11 cellular contexts compared by ENCODE assay signal in genomic region chr21:43360441-43361126, GRCh38.
DNase-seq lines count a peak whose midpoint lies in the region; ATAC-seq and TF ChIP-seq lines count a peak whose summit lies in the region.
"Had no signal": no experiment of that assay in that cellular context is flagged by ENCODE, and none has a peak within 500 bp of the region (broad histone marks: within the 10 kb centered on the region; RNA-seq: fewer than 3 reads in every experiment).

No MANE protein-coding gene starts in this region.

- H3K4me3 Mint-ChIP-seq in activated CD4-positive, alpha-beta T cell treated with anti-CD3 and anti-CD28 coated beads, Interleukin-2, amount 10 ng/mL, durations not matched to agents 24 days and 14 days: peak overlapping the region; percentile 78

- no peaks in the 10 kb centered on the region for H3K9me3 Mint-ChIP-seq in activated CD4-positive, alpha-beta T cell treated with anti-CD3 and anti-CD28 coated beads, Interleukin-2, amount 10 ng/mL, durations not matched to agents 24 days and 14 days

- ATAC-seq in RWPE2 (ENCODE audit: low read depth) (no peak), GM18861 (IDR thresholded peaks at IDR 0.05; ENCODE audit: unreplicated experiment) (no peak), HG03025 (IDR thresholded peaks at IDR 0.05; ENCODE audit: low FRiP score, unreplicated experiment) (no peak)
- ATAC-seq: A549, SK-N-SH treated with all-trans-retinoic acid at 6 μM for 48 hours had no signal

- no peak for DNase-seq in activated CD4-positive, alpha-beta T cell treated with anti-CD3 and anti-CD28 coated beads, Interleukin-2, amount 10 ng/mL, durations not matched to agents 24 days and 14 days
- no peak for DNase-seq in activated CD4-positive, alpha-beta T cell treated with anti-CD3 and anti-CD28 coated beads for 1 hour
- no peak for DNase-seq in RWPE2 (ENCODE audit: low spot score)
- DNase-seq in right atrium auricular region (ENCODE audit: low spot score): no peak
- no peak for DNase-seq in spleen
- no peak for DNase-seq in stimulated activated CD4-positive, alpha-beta T cell treated with anti-CD3 and anti-CD28 coated beads, Interleukin-4, amount 100 ng/mL, for 4 hours
- DNase-seq: erythroblast had no signal

- H3K27me3 ChIP-seq in RWPE2 (ENCODE audit: insufficient read depth, poor library complexity, severe bottlenecking) (no peaks in the 10 kb centered on the region), right atrium auricular region (no peaks in the 10 kb centered on the region), spleen (replicated peaks in 1 of 7) (peaks cover 0 to 8% (median 0%) of the 10 kb centered on the region in 7 donors)

- 93 to 96% (median 94%) methylated on average over 31 to 32 of the region's 32 CpGs for WGBS in spleen, 5 donors

- H3K27ac Mint-ChIP-seq in activated CD4-positive, alpha-beta T cell treated with anti-CD3 and anti-CD28 coated beads, Interleukin-2, amount 10 ng/mL, durations not matched to agents 24 days and 14 days: peak overlapping the region; percentile 93

- no peaks in the 10 kb centered on the region for H3K36me3 ChIP-seq in RWPE2 (ENCODE audit: low read depth)
- no peaks in the 10 kb centered on the region for H3K36me3 ChIP-seq in right atrium auricular region
- no peaks in the 10 kb centered on the region for H3K36me3 ChIP-seq in spleen

- H3K4me1 ChIP-seq in RWPE2 (ENCODE audit: insufficient read depth, poor library complexity, severe bottlenecking): peaks cover 17% of the 10 kb centered on the region
- peaks cover 0 to 28% of the 10 kb centered on the region in 2 donors for H3K4me1 ChIP-seq in right atrium auricular region
- peaks cover 10 to 76% (median 45%) of the 10 kb centered on the region in 6 donors for H3K4me1 ChIP-seq in spleen
- H3K4me1 ChIP-seq: A549 had no signal

- H3K27me3 Mint-ChIP-seq in activated CD4-positive, alpha-beta T cell treated with anti-CD3 and anti-CD28 coated beads, Interleukin-2, amount 10 ng/mL, durations not matched to agents 24 days and 14 days: no peaks in the 10 kb centered on the region

- TF ChIP-seq CTCF in RWPE2 (IDR thresholded peaks at IDR 0.05; ENCODE audit: poor library complexity, severe bottlenecking): no peak
- no peak for TF ChIP-seq CTCF in right atrium auricular region (IDR thresholded peaks at IDR 0.05)
- no peak for TF ChIP-seq CTCF in spleen (IDR thresholded peaks at IDR 0.05 in 8 of 11, conservative IDR thresholded peaks at IDR 0.05 in 3 of 11)

- H3K27ac ChIP-seq in RWPE2 (ENCODE audit: poor library complexity, severe bottlenecking): peak overlapping the region; percentile 88
- peak overlapping the region; percentile 84 to 86 for H3K27ac ChIP-seq in right atrium auricular region
- H3K27ac ChIP-seq in spleen: peak overlapping the region in 5 of 8 donors; percentile 82 to 91 (median 89)

- no peak overlapping the region for H3K4me3 ChIP-seq in RWPE2 (ENCODE audit: severe bottlenecking)
- peak overlapping the region in 1 of 2 donors; percentile 39 for H3K4me3 ChIP-seq in right atrium auricular region
- H3K4me3 ChIP-seq in spleen: peak overlapping the region in 1 of 8 donors; percentile 58
- H3K4me3 ChIP-seq: A549 had no signal

- intact Hi-C loops in activated CD4-positive, alpha-beta T cell treated with anti-CD3 and anti-CD28 coated beads, Interleukin-2, amount 10 ng/mL, durations not matched to agents 24 days and 14 days (cut with micrococcal nuclease): no loop called here
- intact Hi-C loops in spleen (cut with DNase I; ENCODE audit: low total_unique reads): no loop called here

- H3K36me3 Mint-ChIP-seq in activated CD4-positive, alpha-beta T cell treated with anti-CD3 and anti-CD28 coated beads, Interleukin-2, amount 10 ng/mL, durations not matched to agents 24 days and 14 days (ENCODE audit: low read depth): peaks cover 5% of the 10 kb centered on the region

- TF ChIP-seq POLR2A in spleen (IDR thresholded peaks at IDR 0.05): no peak

- no peaks in the 10 kb centered on the region for H3K9me3 ChIP-seq in RWPE2 (ENCODE audit: severe bottlenecking)
- H3K9me3 ChIP-seq in right atrium auricular region: no peaks in the 10 kb centered on the region
- no peaks in the 10 kb centered on the region for H3K9me3 ChIP-seq in spleen
- H3K9me3 ChIP-seq: A549 had no signal

- peaks cover 24% of the 10 kb centered on the region for H3K4me1 Mint-ChIP-seq in activated CD4-positive, alpha-beta T cell treated with anti-CD3 and anti-CD28 coated beads, Interleukin-2, amount 10 ng/mL, durations not matched to agents 24 days and 14 days
